ENCODE assay signal across 8 cellular contexts in the genomic region with DNA sequence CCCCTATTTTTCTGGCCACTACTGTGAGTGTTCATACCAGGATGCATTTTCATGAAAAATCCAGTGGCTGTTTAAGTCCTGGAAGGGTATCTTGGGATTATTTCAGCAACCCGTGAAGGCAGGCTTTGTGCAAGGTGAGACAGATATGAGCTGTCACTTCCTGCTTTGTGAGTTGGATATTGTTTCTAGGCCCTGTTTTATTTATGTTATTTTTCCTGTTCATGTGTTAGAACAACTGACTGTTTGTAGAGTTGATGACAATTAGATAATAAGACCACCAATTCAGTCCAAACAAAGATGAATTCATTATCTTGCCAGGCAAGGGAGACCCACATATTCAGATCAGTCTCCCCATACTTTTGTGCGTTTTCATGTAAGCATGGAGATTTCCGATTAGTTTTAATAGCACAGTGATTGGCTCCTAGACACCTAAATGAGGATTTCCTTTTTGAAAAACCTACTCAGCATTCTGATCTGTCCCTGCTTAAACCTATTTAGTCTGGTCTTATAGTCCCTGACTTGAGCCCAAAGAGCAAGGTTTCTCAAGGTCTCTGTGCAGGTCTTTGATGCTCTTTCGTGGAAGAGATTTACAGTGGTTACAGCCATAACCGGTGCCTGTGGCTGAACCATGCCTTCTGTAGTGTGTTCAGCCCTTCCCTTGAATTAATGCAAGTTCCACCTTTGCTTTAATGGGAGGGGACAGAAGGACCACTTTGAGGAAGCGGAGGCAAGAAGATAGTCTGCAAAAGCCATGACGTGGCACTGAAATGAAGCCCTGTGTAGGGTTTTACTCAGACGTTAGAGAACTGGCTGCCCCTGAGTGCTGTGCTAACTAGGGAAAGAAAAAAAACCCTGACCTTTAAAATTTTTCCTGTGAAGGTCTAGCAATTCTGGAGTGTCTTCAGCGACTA. TPM values are rescaled to one million over a fixed set of nuclear protein-coding genes. Genes with fewer than 3 reads are reported as not detected.
A peak's percentile ranks its signal among the peaks of the same experiment; 100 is the strongest.
DNase-seq lines count a peak whose midpoint lies in the region; ATAC-seq and TF ChIP-seq lines count a peak whose summit lies in the region.

No MANE protein-coding gene starts in this region.

- H3K27ac Mint-ChIP-seq in activated B cell treated with CpG ODN at 0.5 μM for 24 hours, result peak overlapping the region; percentile 97
- peak overlapping the region; percentile 77 for H3K27ac Mint-ChIP-seq in endodermal cell
- no peak overlapping the region for H3K27ac Mint-ChIP-seq in neural progenitor cell

- POLR2A ChIA-PET in activated B cell treated with CpG ODN at 0.5 μM for 24 hours (lab: Charles Lee), result interaction anchor here (0.6 to 4.4 kb wide), 6 partner anchors 9 to 473 kb away, joined by 3 to 39 read pairs (median 8); no protein-coding TSS in a partner anchor

- H3K27me3 Mint-ChIP-seq in activated B cell treated with CpG ODN at 0.5 μM for 24 hours (no peaks in the 10 kb centered on the region), endodermal cell (ENCODE audit: insufficient read depth) (peaks cover 25% of the 10 kb centered on the region), neural progenitor cell (ENCODE audit: insufficient read depth, low read depth) (no peaks in the 10 kb centered on the region)

- peaks cover 57% of the 10 kb centered on the region for H3K36me3 Mint-ChIP-seq in activated B cell treated with CpG ODN at 0.5 μM for 24 hours (ENCODE audit: low read depth)
- H3K36me3 Mint-ChIP-seq in endodermal cell (ENCODE audit: low read depth), result peaks cover 35% of the 10 kb centered on the region
- H3K36me3 Mint-ChIP-seq in neural progenitor cell, result peaks cover 31% of the 10 kb centered on the region

- 87 to 89% methylated on average over 9 of the region's 9 CpGs for WGBS in endodermal cell (ENCODE audit: insufficient coverage in 1 of 2, insufficient read length in 1 of 2), 2 experiments

- CTCF ChIA-PET in activated B cell treated with CpG ODN at 0.5 μM for 24 hours (lab: Charles Lee), result interaction anchor here (1.0 to 1.7 kb wide), 7 partner anchors 41 to 108 kb away, joined by 3 to 6 read pairs (median 3); no protein-coding TSS in a partner anchor

- intact Hi-C loops in activated B cell treated with CpG ODN at 0.5 μM for 24 hours (cut with micrococcal nuclease), result loop anchor here (1.0 kb wide), 2 partner anchors 8 to 41 kb away; no protein-coding TSS in a partner anchor

- DNase-seq in A172 (ENCODE audit: low spot score), result peak; percentile 52
- no peak for DNase-seq in activated B cell treated with CpG ODN at 0.5 μM for 24 hours
- DNase-seq in endodermal cell, result no peak
- DNase-seq in neural progenitor cell (ENCODE audit: low spot score), result no peak
- no peak for DNase-seq in NCI-H2107 treated with DMSO at 0.1 percent for 48 hours (lab: John Stamatoyannopoulos, UW; ENCODE audit: unreplicated experiment)

- no peak overlapping the region for H3K4me3 ChIP-seq in endodermal cell (ENCODE audit: low read length)
- H3K4me3 ChIP-seq in neural progenitor cell, result no peak overlapping the region

- H3K9me3 Mint-ChIP-seq in activated B cell treated with CpG ODN at 0.5 μM for 24 hours (no peaks in the 10 kb centered on the region), endodermal cell (no peaks in the 10 kb centered on the region), neural progenitor cell (no peaks in the 10 kb centered on the region)

- H3K9me3 ChIP-seq in endodermal cell (ENCODE audit: control insufficient read depth, low read length) (no peaks in the 10 kb centered on the region), neural progenitor cell (ENCODE audit: low read depth) (no peaks in the 10 kb centered on the region)

- H3K4me1 ChIP-seq in endodermal cell (ENCODE audit: control insufficient read depth, insufficient read depth, low read length), result peaks cover 18% of the 10 kb centered on the region
- H3K4me1 ChIP-seq in neural progenitor cell, result peaks cover 17% of the 10 kb centered on the region

- TF ChIP-seq CTCF in activated B cell treated with CpG ODN at 0.5 μM for 24 hours (IDR thresholded peaks at IDR 0.05) (no peak), endodermal cell (conservative IDR thresholded peaks at IDR 0.05) (no peak), neural progenitor cell (IDR thresholded peaks at IDR 0.05) (no peak)

- ATAC-seq in GM21529 (IDR thresholded peaks at IDR 0.05; ENCODE audit: unreplicated experiment) (peak; percentile 50), activated B cell treated with CpG ODN at 0.5 μM for 24 hours (ENCODE audit: low read depth) (peak; percentile 65), HG02678 (IDR thresholded peaks at IDR 0.05; ENCODE audit: unreplicated experiment) (no peak), HG03045 (IDR thresholded peaks at IDR 0.05; ENCODE audit: unreplicated experiment) (no peak)

- peaks cover 14% of the 10 kb centered on the region for H3F3A ChIP-seq in neural progenitor cell (ENCODE audit: low read depth)

- H3K4me3 Mint-ChIP-seq in activated B cell treated with CpG ODN at 0.5 μM for 24 hours, result peak overlapping the region; percentile 86
- H3K4me3 Mint-ChIP-seq in endodermal cell, result no peak overlapping the region
- H3K4me3 Mint-ChIP-seq in neural progenitor cell, result no peak overlapping the region

- H3K27ac ChIP-seq in endodermal cell (ENCODE audit: low read depth, low read length), result no peak overlapping the region
- no peak overlapping the region for H3K27ac ChIP-seq in neural progenitor cell

- no peak overlapping the region for H3K4me2 ChIP-seq in neural progenitor cell

- peaks cover 52% of the 10 kb centered on the region for H3K4me1 Mint-ChIP-seq in activated B cell treated with CpG ODN at 0.5 μM for 24 hours
- H3K4me1 Mint-ChIP-seq in endodermal cell, result peaks cover 43% of the 10 kb centered on the region
- peaks cover 40% of the 10 kb centered on the region for H3K4me1 Mint-ChIP-seq in neural progenitor cell

- H3K79me2 ChIP-seq in neural progenitor cell (ENCODE audit: low read depth), result no peaks in the 10 kb centered on the region

- no peaks in the 10 kb centered on the region for H4K20me1 ChIP-seq in neural progenitor cell (ENCODE audit: low read depth)

- peak overlapping the region; percentile 98 for H2AFZ ChIP-seq in neural progenitor cell (replicated peaks)

- no peaks in the 10 kb centered on the region for H3K27me3 ChIP-seq in endodermal cell (ENCODE audit: control insufficient read depth, insufficient read depth, low read length, poor library complexity, severe bottlenecking)
- no peaks in the 10 kb centered on the region for H3K27me3 ChIP-seq in neural progenitor cell

- H3K9ac ChIP-seq in endodermal cell (ENCODE audit: extremely low read depth, low read length, poor library complexity, severe bottlenecking) (no peak overlapping the region), neural progenitor cell (no peak overlapping the region)

- peaks cover 33% of the 10 kb centered on the region for H3K36me3 ChIP-seq in endodermal cell (ENCODE audit: control insufficient read depth, insufficient read depth, low read length)
- no peaks in the 10 kb centered on the region for H3K36me3 ChIP-seq in neural progenitor cell

RNA-seq across cellular contexts. Expression of gene ZBTB38, which starts 42.8 kb away (rescaled TPM):
- 81.2 and 94.1 TPM in 2 replicates for total RNA-seq in A172 (2014; rRNA removed; shearing (Covaris generic))
- total RNA-seq in activated B cell treated with CpG ODN at 0.5 μM for 24 hours, result 39.5 and 45.2 TPM in 2 replicates
- total RNA-seq in endodermal cell, result 10 to 100 TPM; 27.3 to 28.2 TPM
- polyA plus RNA-seq in endodermal cell (2013, experiment 1 of 2), result 19.0 TPM
- polyA plus RNA-seq in endodermal cell (2013, experiment 2 of 2), result 17.6 TPM
- 16.9 and 24.5 TPM in 2 replicates for total RNA-seq in neural progenitor cell (ENCODE audit: low replicate concordance)

Comparison
In these comparisons a context has a peak if more than half of its experiments do, and no peak if none do; other contexts are left out.
1. ATAC-seq: peak in GM21529 (single experiment) and activated B cell treated with CpG ODN at 0.5 μM for 24 hours (single experiment); none in HG02678 (single experiment) and HG03045 (single experiment).